ENCODE assay signal across 1 cellular context in genomic region chr1:214558002-214558770, GRCh38.
TF ChIP-seq lines count a peak whose summit lies in the region.

No MANE protein-coding gene starts in this region.

TF ChIP-seq in IMR-90, 13 proteins besides CTCF, POLR2A, EP300 and RAD21 (continued from another document):
- TF ChIP-seq ELK1 (IDR thresholded peaks at IDR 0.05; ENCODE audit: borderline replicate concordance, low read depth, low read length), result no peak
